18 cellular contexts compared by ENCODE assay signal in genomic region chr16:66304151-66304550, GRCh38.
"Had no signal": no experiment of that assay in that cellular context is flagged by ENCODE, and none has a peak within 500 bp of the region (broad histone marks: within the 10 kb centered on the region; RNA-seq: fewer than 3 reads in every experiment).

No MANE protein-coding gene starts in this region.

- ATAC-seq: left colon, upper lobe of right lung had no signal

- H3K4me1 Mint-ChIP-seq: activated naive CD8-positive, alpha-beta T cell treated with anti-CD3 and anti-CD28 coated beads for 36 hours; endodermal cell; nephron progenitor cell had no signal

- H3K27ac ChIP-seq: brain microvascular endothelial cell, ovary, suprapubic skin, upper lobe of right lung, WERI-Rb-1 had no signal

- DNase-seq: activated CD4-positive, alpha-beta T cell treated with anti-CD3 and anti-CD28 coated beads for 4 hours; activated gamma-delta T cell; activated naive CD8-positive, alpha-beta T cell treated with anti-CD3 and anti-CD28 coated beads for 36 hours; brain microvascular endothelial cell; dermis blood vessel endothelial cell; glutamatergic neuron; immature natural killer cell; left colon; nephron progenitor cell; stimulated activated CD4-positive, alpha-beta T cell treated with anti-CD3 and anti-CD28 coated beads, Interleukin-2, amount 100 ng/mL, for 48 hours; stimulated activated naive CD4-positive, alpha-beta T cell treated with Interleukin-2 at 50 U/mL for 16 hours; upper lobe of right lung; WERI-Rb-1 had no signal

- H3K27me3 Mint-ChIP-seq: activated T-cell treated with anti-CD3 and anti-CD28 coated beads, Interleukin-2, amount 50 U/mL, for 24 hours had no signal

- H3K27me3 ChIP-seq: ovary, suprapubic skin, upper lobe of right lung had no signal

- H3K36me3 Mint-ChIP-seq: activated naive CD8-positive, alpha-beta T cell treated with anti-CD3 and anti-CD28 coated beads for 36 hours; immature natural killer cell had no signal

- H3K9me3 ChIP-seq: ovary, suprapubic skin, upper lobe of right lung had no signal

- H3K36me3 ChIP-seq: brain microvascular endothelial cell, ovary, suprapubic skin, upper lobe of right lung, WERI-Rb-1 had no signal

- H3K4me3 Mint-ChIP-seq: activated naive CD8-positive, alpha-beta T cell treated with anti-CD3 and anti-CD28 coated beads for 36 hours; activated T-cell treated with anti-CD3 and anti-CD28 coated beads, Interleukin-2, amount 50 U/mL, for 24 hours; endodermal cell; immature natural killer cell; nephron progenitor cell had no signal

- H3K27ac Mint-ChIP-seq: activated naive CD8-positive, alpha-beta T cell treated with anti-CD3 and anti-CD28 coated beads for 36 hours; activated T-cell treated with anti-CD3 and anti-CD28 coated beads, Interleukin-2, amount 50 U/mL, for 24 hours; endodermal cell; immature natural killer cell; nephron progenitor cell had no signal

- H3K4me1 ChIP-seq: upper lobe of right lung had no signal

- H3K4me3 ChIP-seq: lung, ovary, suprapubic skin, upper lobe of right lung had no signal

- H3K9me3 Mint-ChIP-seq: endodermal cell had no signal
